20 cellular contexts compared by ENCODE assay signal in the genomic region with DNA sequence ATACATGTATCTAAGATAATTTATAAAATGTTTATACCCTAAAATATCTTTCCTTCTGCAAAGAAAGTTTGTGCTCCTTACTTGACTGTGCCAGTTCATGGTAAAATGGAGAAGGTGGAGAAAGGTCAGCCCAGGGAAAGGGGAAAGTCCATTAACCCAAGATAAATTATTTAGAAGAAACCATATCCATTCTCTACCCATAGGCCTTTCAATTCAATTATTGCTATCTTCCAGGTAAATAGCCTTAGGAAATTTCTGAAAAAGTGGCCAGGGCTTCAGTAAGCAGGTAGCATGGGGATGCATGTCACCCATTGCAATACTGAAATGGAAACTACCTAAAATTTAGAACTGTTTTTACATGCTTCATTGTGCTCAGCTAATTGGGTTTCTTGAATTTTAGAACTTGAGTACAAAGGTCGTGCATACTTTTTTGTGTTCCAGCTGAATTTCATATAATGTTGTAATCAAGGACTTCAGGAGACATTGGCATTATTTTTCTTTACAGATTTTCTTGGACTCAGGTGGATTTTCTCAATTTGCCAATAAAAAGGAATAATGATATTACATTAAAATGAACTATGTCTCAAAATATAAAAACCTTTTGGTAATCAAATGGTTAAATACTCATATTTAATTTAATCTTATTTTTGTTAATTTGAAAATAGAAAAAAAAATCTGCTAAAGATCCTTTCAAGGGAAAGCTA.
DNase-seq lines count a peak whose midpoint lies in the region; ATAC-seq and TF ChIP-seq lines count a peak whose summit lies in the region.
"Had no signal": no experiment of that assay in that cellular context is flagged by ENCODE, and none has a peak within 500 bp of the region (broad histone marks: within the 10 kb centered on the region; RNA-seq: fewer than 3 reads in every experiment).

No MANE protein-coding gene starts in this region.

- intact Hi-C loops in stomach (cut with DNase I; ENCODE audit: low total_unique reads): no loop called here

- no peaks in the 10 kb centered on the region for H3K36me3 ChIP-seq in stomach
- H3K36me3 ChIP-seq: tibial artery had no signal

- peak; percentile 9 for DNase-seq in renal cortical epithelial cell (ENCODE audit: low read depth)
- DNase-seq in stomach: no peak
- no peak for DNase-seq in NCI-H345 (lab: John Stamatoyannopoulos, UW)
- DNase-seq in globus pallidus (ENCODE audit: low spot score): no peak
- DNase-seq: activated CD8-positive, alpha-beta memory T cell treated with anti-CD3 and anti-CD28 coated beads for 24 hours; DMS79 treated with DMSO at 0.1 percent for 48 hours; effector memory CD8-positive, alpha-beta T cell; esophagus squamous epithelium; mesendoderm; NCI-H1436; NCI-H2171 treated with DMSO at 0.1 percent for 48 hours; NCI-H748 treated with DMSO at 0.1 percent for 48 hours; pancreas; tibial artery had no signal

- no peaks in the 10 kb centered on the region for H3K27me3 ChIP-seq in stomach
- H3K27me3 ChIP-seq: esophagus squamous epithelium, pancreas, tibial artery had no signal

- H3K4me1 ChIP-seq in stomach: no peaks in the 10 kb centered on the region
- H3K4me1 ChIP-seq: esophagus squamous epithelium, pancreas, tibial artery had no signal

- no peak for TF ChIP-seq POLR2A in stomach (IDR thresholded peaks at IDR 0.05)

- no peak overlapping the region for H3K27ac ChIP-seq in stomach
- H3K27ac ChIP-seq: esophagus squamous epithelium, pancreas, SK-N-MC, tibial artery had no signal

- TF ChIP-seq EP300 in stomach (IDR thresholded peaks at IDR 0.05): no peak

- no peak for TF ChIP-seq CTCF in stomach (IDR thresholded peaks at IDR 0.05)

- H3K4me3 ChIP-seq in stomach: no peak overlapping the region
- H3K4me3 ChIP-seq: esophagus squamous epithelium, pancreas, SK-N-MC, tibial artery had no signal

- ATAC-seq in GM18508 (IDR thresholded peaks at IDR 0.05; ENCODE audit: insufficient read depth, unreplicated experiment) (peak; percentile 35), GM21390 (IDR thresholded peaks at IDR 0.05; ENCODE audit: unreplicated experiment) (peak; percentile 49), HG03571 (IDR thresholded peaks at IDR 0.05; ENCODE audit: unreplicated experiment) (peak; percentile 38), GM19023 (IDR thresholded peaks at IDR 0.05; ENCODE audit: unreplicated experiment) (no peak)
- ATAC-seq: effector memory CD8-positive, alpha-beta T cell; naive thymus-derived CD8-positive, alpha-beta T cell; pancreas had no signal

- 86 to 98% (median 93%) methylated on average over 1 of the region's 1 CpG for WGBS in stomach, 5 donors

- H3K9me3 ChIP-seq in stomach: no peaks in the 10 kb centered on the region
- H3K9me3 ChIP-seq: esophagus squamous epithelium, pancreas, tibial artery had no signal
